Comparison of ENCODE assay signal across 1 cellular context in genomic region chr9:123724211-123724831, GRCh38.
TF ChIP-seq lines count a peak whose summit lies in the region.

No MANE protein-coding gene starts in this region.

TF ChIP-seq in GM12878, 131 proteins besides CTCF, POLR2A, EP300 and RAD21 (continued from another document):
- no peak for TF ChIP-seq MLLT1 (IDR thresholded peaks at IDR 0.05)
- no peak for TF ChIP-seq SMARCA5 (IDR thresholded peaks at IDR 0.05)
- no peak for TF ChIP-seq NRF1 (conservative IDR thresholded peaks at IDR 0.05; ENCODE audit: low read depth, low read length)
- TF ChIP-seq DPF2 (IDR thresholded peaks at IDR 0.05): no peak
- no peak for TF ChIP-seq GABPA (IDR thresholded peaks at IDR 0.05; ENCODE audit: low read depth)
- TF ChIP-seq CBX5 (IDR thresholded peaks at IDR 0.05; ENCODE audit: low read depth): no peak
- peak; percentile 54 for TF ChIP-seq SMAD1 (IDR thresholded peaks at IDR 0.05; ENCODE audit: low read depth, partially characterized antibody)
- no peak for TF ChIP-seq CHD1 (IDR thresholded peaks at IDR 0.05; ENCODE audit: low read depth, low read length)
- no peak for TF ChIP-seq REST (IDR thresholded peaks at IDR 0.05; ENCODE audit: low read depth, low read length)
- TF ChIP-seq CBX3 (IDR thresholded peaks at IDR 0.05; ENCODE audit: borderline replicate concordance, low read depth): no peak
- TF ChIP-seq FOXM1 (IDR thresholded peaks at IDR 0.05; ENCODE audit: low read depth, low read length): no peak
- no peak for TF ChIP-seq STAT3 (IDR thresholded peaks at IDR 0.05; ENCODE audit: low read depth, low read length)
- TF ChIP-seq ATF7 (IDR thresholded peaks at IDR 0.05; ENCODE audit: low read depth): no peak
- TF ChIP-seq CREB1 (IDR thresholded peaks at IDR 0.05; ENCODE audit: low read depth): no peak
- no peak for TF ChIP-seq TAF1 (IDR thresholded peaks at IDR 0.05; ENCODE audit: borderline replicate concordance, low read depth, low read length)
- no peak for TF ChIP-seq ZNF217 (IDR thresholded peaks at IDR 0.05)
- TF ChIP-seq, protein P1, sequence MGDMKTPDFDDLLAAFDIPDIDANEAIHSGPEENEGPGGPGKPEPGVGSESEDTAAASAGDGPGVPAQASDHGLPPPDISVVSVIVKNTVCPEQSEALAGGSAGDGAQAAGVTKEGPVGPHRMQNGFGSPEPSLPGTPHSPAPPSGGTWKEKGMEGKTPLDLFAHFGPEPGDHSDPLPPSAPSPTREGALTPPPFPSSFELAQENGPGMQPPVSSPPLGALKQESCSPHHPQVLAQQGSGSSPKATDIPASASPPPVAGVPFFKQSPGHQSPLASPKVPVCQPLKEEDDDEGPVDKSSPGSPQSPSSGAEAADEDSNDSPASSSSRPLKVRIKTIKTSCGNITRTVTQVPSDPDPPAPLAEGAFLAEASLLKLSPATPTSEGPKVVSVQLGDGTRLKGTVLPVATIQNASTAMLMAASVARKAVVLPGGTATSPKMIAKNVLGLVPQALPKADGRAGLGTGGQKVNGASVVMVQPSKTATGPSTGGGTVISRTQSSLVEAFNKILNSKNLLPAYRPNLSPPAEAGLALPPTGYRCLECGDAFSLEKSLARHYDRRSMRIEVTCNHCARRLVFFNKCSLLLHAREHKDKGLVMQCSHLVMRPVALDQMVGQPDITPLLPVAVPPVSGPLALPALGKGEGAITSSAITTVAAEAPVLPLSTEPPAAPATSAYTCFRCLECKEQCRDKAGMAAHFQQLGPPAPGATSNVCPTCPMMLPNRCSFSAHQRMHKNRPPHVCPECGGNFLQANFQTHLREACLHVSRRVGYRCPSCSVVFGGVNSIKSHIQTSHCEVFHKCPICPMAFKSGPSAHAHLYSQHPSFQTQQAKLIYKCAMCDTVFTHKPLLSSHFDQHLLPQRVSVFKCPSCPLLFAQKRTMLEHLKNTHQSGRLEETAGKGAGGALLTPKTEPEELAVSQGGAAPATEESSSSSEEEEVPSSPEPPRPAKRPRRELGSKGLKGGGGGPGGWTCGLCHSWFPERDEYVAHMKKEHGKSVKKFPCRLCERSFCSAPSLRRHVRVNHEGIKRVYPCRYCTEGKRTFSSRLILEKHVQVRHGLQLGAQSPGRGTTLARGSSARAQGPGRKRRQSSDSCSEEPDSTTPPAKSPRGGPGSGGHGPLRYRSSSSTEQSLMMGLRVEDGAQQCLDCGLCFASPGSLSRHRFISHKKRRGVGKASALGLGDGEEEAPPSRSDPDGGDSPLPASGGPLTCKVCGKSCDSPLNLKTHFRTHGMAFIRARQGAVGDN (IDR thresholded peaks at IDR 0.05): no peak
- TF ChIP-seq, protein P2, sequence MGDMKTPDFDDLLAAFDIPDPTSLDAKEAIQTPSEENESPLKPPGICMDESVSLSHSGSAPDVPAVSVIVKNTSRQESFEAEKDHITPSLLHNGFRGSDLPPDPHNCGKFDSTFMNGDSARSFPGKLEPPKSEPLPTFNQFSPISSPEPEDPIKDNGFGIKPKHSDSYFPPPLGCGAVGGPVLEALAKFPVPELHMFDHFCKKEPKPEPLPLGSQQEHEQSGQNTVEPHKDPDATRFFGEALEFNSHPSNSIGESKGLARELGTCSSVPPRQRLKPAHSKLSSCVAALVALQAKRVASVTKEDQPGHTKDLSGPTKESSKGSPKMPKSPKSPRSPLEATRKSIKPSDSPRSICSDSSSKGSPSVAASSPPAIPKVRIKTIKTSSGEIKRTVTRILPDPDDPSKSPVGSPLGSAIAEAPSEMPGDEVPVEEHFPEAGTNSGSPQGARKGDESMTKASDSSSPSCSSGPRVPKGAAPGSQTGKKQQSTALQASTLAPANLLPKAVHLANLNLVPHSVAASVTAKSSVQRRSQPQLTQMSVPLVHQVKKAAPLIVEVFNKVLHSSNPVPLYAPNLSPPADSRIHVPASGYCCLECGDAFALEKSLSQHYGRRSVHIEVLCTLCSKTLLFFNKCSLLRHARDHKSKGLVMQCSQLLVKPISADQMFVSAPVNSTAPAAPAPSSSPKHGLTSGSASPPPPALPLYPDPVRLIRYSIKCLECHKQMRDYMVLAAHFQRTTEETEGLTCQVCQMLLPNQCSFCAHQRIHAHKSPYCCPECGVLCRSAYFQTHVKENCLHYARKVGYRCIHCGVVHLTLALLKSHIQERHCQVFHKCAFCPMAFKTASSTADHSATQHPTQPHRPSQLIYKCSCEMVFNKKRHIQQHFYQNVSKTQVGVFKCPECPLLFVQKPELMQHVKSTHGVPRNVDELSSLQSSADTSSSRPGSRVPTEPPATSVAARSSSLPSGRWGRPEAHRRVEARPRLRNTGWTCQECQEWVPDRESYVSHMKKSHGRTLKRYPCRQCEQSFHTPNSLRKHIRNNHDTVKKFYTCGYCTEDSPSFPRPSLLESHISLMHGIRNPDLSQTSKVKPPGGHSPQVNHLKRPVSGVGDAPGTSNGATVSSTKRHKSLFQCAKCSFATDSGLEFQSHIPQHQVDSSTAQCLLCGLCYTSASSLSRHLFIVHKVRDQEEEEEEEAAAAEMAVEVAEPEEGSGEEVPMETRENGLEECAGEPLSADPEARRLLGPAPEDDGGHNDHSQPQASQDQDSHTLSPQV (IDR thresholded peaks at IDR 0.05): no peak
- TF ChIP-seq, protein P3, sequence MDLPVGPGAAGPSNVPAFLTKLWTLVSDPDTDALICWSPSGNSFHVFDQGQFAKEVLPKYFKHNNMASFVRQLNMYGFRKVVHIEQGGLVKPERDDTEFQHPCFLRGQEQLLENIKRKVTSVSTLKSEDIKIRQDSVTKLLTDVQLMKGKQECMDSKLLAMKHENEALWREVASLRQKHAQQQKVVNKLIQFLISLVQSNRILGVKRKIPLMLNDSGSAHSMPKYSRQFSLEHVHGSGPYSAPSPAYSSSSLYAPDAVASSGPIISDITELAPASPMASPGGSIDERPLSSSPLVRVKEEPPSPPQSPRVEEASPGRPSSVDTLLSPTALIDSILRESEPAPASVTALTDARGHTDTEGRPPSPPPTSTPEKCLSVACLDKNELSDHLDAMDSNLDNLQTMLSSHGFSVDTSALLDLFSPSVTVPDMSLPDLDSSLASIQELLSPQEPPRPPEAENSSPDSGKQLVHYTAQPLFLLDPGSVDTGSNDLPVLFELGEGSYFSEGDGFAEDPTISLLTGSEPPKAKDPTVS (IDR thresholded peaks at IDR 0.05; ENCODE audit: low read depth, low read length): no peak
- no peak for TF ChIP-seq HCFC1 (IDR thresholded peaks at IDR 0.05; ENCODE audit: low read length)
- TF ChIP-seq FOS (IDR thresholded peaks at IDR 0.05; ENCODE audit: borderline replicate concordance, extremely low read depth, insufficient read length): no peak
- TF ChIP-seq YY1 (IDR thresholded peaks at IDR 0.05; ENCODE audit: low read depth, low read length): 0 out of 2 replicates have a peak, but pooled peaks have one; percentile 18
